ENCODE assay signal across 1 cellular context in genomic region chr5:106759581-106759980, GRCh38.
TF ChIP-seq lines count a peak whose summit lies in the region.

No MANE protein-coding gene starts in this region.

TF ChIP-seq in H1, 55 proteins besides CTCF, POLR2A, EP300 and RAD21:
- no peak for TF ChIP-seq JUND (IDR thresholded peaks at IDR 0.05; ENCODE audit: low read length)
- no peak for TF ChIP-seq E2F6 (IDR thresholded peaks at IDR 0.05)
- TF ChIP-seq TBP (IDR thresholded peaks at IDR 0.05; ENCODE audit: low read depth, low read length): no peak
- TF ChIP-seq NANOG (IDR thresholded peaks at IDR 0.05; ENCODE audit: insufficient read depth, low read depth, low read length, poor library complexity, severe bottlenecking): no peak
- no peak for TF ChIP-seq CHD2 (IDR thresholded peaks at IDR 0.05; ENCODE audit: low read length)
- TF ChIP-seq HDAC2 (IDR thresholded peaks at IDR 0.05; ENCODE audit: borderline replicate concordance in 1 of 2, low read depth in 2 of 2, low read length in 2 of 2): no peak
- TF ChIP-seq SP4 (IDR thresholded peaks at IDR 0.05; ENCODE audit: low read length): no peak
- no peak for TF ChIP-seq SIRT6 (IDR thresholded peaks at IDR 0.05; ENCODE audit: low read length)
- TF ChIP-seq POU5F1 (IDR thresholded peaks at IDR 0.05; ENCODE audit: low read depth, low read length): no peak
- no peak for TF ChIP-seq ATF2 (IDR thresholded peaks at IDR 0.05; ENCODE audit: low read length)
- no peak for TF ChIP-seq POLR2AphosphoS5 (IDR thresholded peaks at IDR 0.05; ENCODE audit: low read depth, low read length)
- TF ChIP-seq SAP30 (IDR thresholded peaks at IDR 0.05; ENCODE audit: insufficient read depth, insufficient replicate concordance, low read length): no peak
- no peak for TF ChIP-seq GABPA (IDR thresholded peaks at IDR 0.05; ENCODE audit: borderline replicate concordance, insufficient read depth, low read length)
- TF ChIP-seq JUN (IDR thresholded peaks at IDR 0.05; ENCODE audit: low read depth, low read length): no peak
- TF ChIP-seq CEBPB (IDR thresholded peaks at IDR 0.05; ENCODE audit: low read depth, low read length): no peak
- no peak for TF ChIP-seq SUZ12 (IDR thresholded peaks at IDR 0.05; ENCODE audit: low read length)
- no peak for TF ChIP-seq HDAC6 (IDR thresholded peaks at IDR 0.05; ENCODE audit: low read depth, low read length)
- TF ChIP-seq CTBP2 (IDR thresholded peaks at IDR 0.05; ENCODE audit: borderline replicate concordance, insufficient read depth, insufficient read length, low read length): no peak
- TF ChIP-seq TAF1 (IDR thresholded peaks at IDR 0.05; ENCODE audit: low read depth, low read length): no peak
